Comparison of ENCODE assay signal across 19 cellular contexts in genomic region chr10:62795750-62796149, GRCh38.
"Had no signal": no experiment of that assay in that cellular context is flagged by ENCODE, and none has a peak within 500 bp of the region (broad histone marks: within the 10 kb centered on the region; RNA-seq: fewer than 3 reads in every experiment).

No MANE protein-coding gene starts in this region.

- H3K9me3 ChIP-seq: SK-N-SH had no signal

- H3K4me2 ChIP-seq: SK-N-SH had no signal

- FAIRE-seq: RCC 7860 had no signal

- DNase-seq: KBM-7, MV-4-11, NCI-H1048, NCI-H1105, NCI-H1417, NCI-H1436 treated with DMSO at 0.1 percent for 48 hours, NCI-H1694, NCI-H187 treated with DMSO at 0.1 percent for 48 hours, NCI-H2029 treated with DMSO at 0.1 percent for 48 hours, NCI-H2171 treated with DMSO at 0.1 percent for 48 hours, NCI-H345, NCI-H510A, NCI-H524 treated with DMSO at 0.1 percent for 48 hours, NCI-H69, NCI-H774, RPMI8226, SHP77, SK-N-SH had no signal

- H3K9ac ChIP-seq: SK-N-SH had no signal
